ENCODE assay signal across 1 cellular context in genomic region chr2:118474151-118474561, GRCh38.
TF ChIP-seq lines count a peak whose summit lies in the region.

No MANE protein-coding gene starts in this region.

TF ChIP-seq in WTC11, 78 proteins besides CTCF, POLR2A, EP300 and RAD21 (continued from another document):
- no peak for TF ChIP-seq STAT6 (CRISPR knock-in tag; conservative IDR thresholded peaks at IDR 0.05; ENCODE audit: low read depth)
